In genomic region chr4:76090241-76090691, GRCh38 we compare ENCODE assay signal across 9 cellular contexts.
DNase-seq lines count a peak whose midpoint lies in the region; ATAC-seq lines count a peak whose summit lies in the region.
"Had no signal": no experiment of that assay in that cellular context is flagged by ENCODE, and none has a peak within 500 bp of the region (broad histone marks: within the 10 kb centered on the region; RNA-seq: fewer than 3 reads in every experiment).

No MANE protein-coding gene starts in this region.

- H3K27me3 ChIP-seq in HAP-1 (ENCODE audit: low read depth) = peaks cover 2% of the 10 kb centered on the region; the same call in 1 of the 2 replicates

- H3K27ac ChIP-seq in epithelial cell of prostate = peak overlapping the region; percentile 89
- H3K27ac ChIP-seq: A549 had no signal

- H3K4me1 ChIP-seq in HAP-1 = no peaks in the 10 kb centered on the region
- H3K4me1 ChIP-seq: A549 had no signal

- H3K9me3 ChIP-seq in HAP-1 = no peaks in the 10 kb centered on the region
- H3K9me3 ChIP-seq: A549 had no signal

- H3K36me3 ChIP-seq in HAP-1 (replicated peaks) = no peaks in the 10 kb centered on the region

- peak; percentile 67 to 86 for ATAC-seq in activated CD4-positive, CD25-positive, alpha-beta regulatory T cell treated with anti-CD3 and anti-CD28 coated beads, Interleukin-2, amount 50 U/mL, for 24 hours
- ATAC-seq: A549 had no signal

- in situ Hi-C loops in HAP-1 (cut with MboI; ENCODE audit: low sequenced_read_pairs) = no loop called here

- no peak for DNase-seq in activated CD4-positive, CD25-positive, alpha-beta regulatory T cell treated with anti-CD3 and anti-CD28 coated beads, Interleukin-2, amount 50 U/mL, for 72 hours
- peak; percentile 85 for DNase-seq in NCI-H226
- DNase-seq in epithelial cell of prostate (ENCODE audit: low read depth, low spot score) = peak; percentile 99
- peak; percentile 71 for DNase-seq in pons (ENCODE audit: low spot score)
- no peak for DNase-seq in activated naive CD4-positive, alpha-beta T cell treated with Interleukin-2 at 50 U/mL for 16 hours
- DNase-seq in SHP77 (lab: John Stamatoyannopoulos, UW) = no peak
- no peak for DNase-seq in HAP-1 (ENCODE audit: low spot score in 2 of 2)

- H3K4me3 ChIP-seq in HAP-1 = no peak overlapping the region
- H3K4me3 ChIP-seq: A549 had no signal

Comparison
In these comparisons a context has a peak if more than half of its experiments do, and no peak if none do; other contexts are left out.
1. DNase-seq: peak in NCI-H226 (single experiment), epithelial cell of prostate (single experiment) and pons (single experiment); none in activated CD4-positive, CD25-positive, alpha-beta regulatory T cell treated with anti-CD3 and anti-CD28 coated beads, Interleukin-2, amount 50 U/mL, for 72 hours (single experiment), activated naive CD4-positive, alpha-beta T cell treated with Interleukin-2 at 50 U/mL for 16 hours (single experiment), SHP77 (0 of 2) and HAP-1 (0 of 2).